Comparison of ENCODE assay signal across 23 cellular contexts in genomic region chr14:26383286-26383685, GRCh38.
DNase-seq lines count a peak whose midpoint lies in the region; ATAC-seq, FAIRE-seq and TF ChIP-seq lines count a peak whose summit lies in the region.
"Had no signal": no experiment of that assay in that cellular context is flagged by ENCODE, and none has a peak within 500 bp of the region (broad histone marks: within the 10 kb centered on the region; RNA-seq: fewer than 3 reads in every experiment).

No MANE protein-coding gene starts in this region.

- no peak overlapping the region for H3K4me2 ChIP-seq in HepG2 (ENCODE audit: low read depth, low read length)
- H3K4me2 ChIP-seq: BLaER1 had no signal

- H3K9me3 ChIP-seq in HepG2 (ENCODE audit: low read length) (peaks cover 99% of the 10 kb centered on the region), right lobe of liver (no peaks in the 10 kb centered on the region), endodermal cell (ENCODE audit: control insufficient read depth, low read length) (peaks cover 13% of the 10 kb centered on the region), stomach (no peaks in the 10 kb centered on the region)
- H3K9me3 ChIP-seq: Caco-2, HAP-1 had no signal

- no peaks in the 10 kb centered on the region for H3K27me3 ChIP-seq in HepG2 (ENCODE audit: control insufficient read depth in 1 of 2, insufficient read depth in 2 of 2, low read length in 2 of 2)
- no peaks in the 10 kb centered on the region for H3K27me3 ChIP-seq in right lobe of liver
- no peaks in the 10 kb centered on the region for H3K27me3 ChIP-seq in endodermal cell (ENCODE audit: control insufficient read depth, insufficient read depth, low read length, poor library complexity, severe bottlenecking)
- no peaks in the 10 kb centered on the region for H3K27me3 ChIP-seq in stomach
- H3K27me3 ChIP-seq: BLaER1 had no signal

- H3K36me3 Mint-ChIP-seq in endodermal cell (ENCODE audit: low read depth) = no peaks in the 10 kb centered on the region
- H3K36me3 Mint-ChIP-seq: CD4-positive, CD25-positive, alpha-beta regulatory T cell; CD8-positive, alpha-beta T cell had no signal

- H3K4me3 Mint-ChIP-seq in endodermal cell = no peak overlapping the region
- H3K4me3 Mint-ChIP-seq: B cell; CD4-positive, CD25-positive, alpha-beta regulatory T cell; CD8-positive, alpha-beta T cell; HFFc6 had no signal

- TF ChIP-seq CTCF in HepG2 (CRISPR knock-in tag; IDR thresholded peaks at IDR 0.05) (no peak), right lobe of liver (IDR thresholded peaks at IDR 0.05) (no peak), endodermal cell (conservative IDR thresholded peaks at IDR 0.05) (no peak), stomach (IDR thresholded peaks at IDR 0.05) (no peak)

- FAIRE-seq in HepG2 (lab: Jason Lieb, UNC) = no peak
- FAIRE-seq: A204.1, G401.6, GM12892, H54 had no signal

- peaks cover 26% of the 10 kb centered on the region for H3K9me3 Mint-ChIP-seq in endodermal cell

- CTCF ChIA-PET in HepG2 (lab: Yijun Ruan, JAX; ENCODE audit: low intra/inter-chr PET ratio, low total read pairs) = no interaction called here

- H3K4me3 ChIP-seq in HepG2 (replicated peaks in 1 of 3; ENCODE audit: insufficient read depth in 1 of 3, low read depth in 2 of 3, low read length in 3 of 3) (no peak overlapping the region), right lobe of liver (no peak overlapping the region), endodermal cell (ENCODE audit: low read length) (peak overlapping the region; percentile 26), stomach (no peak overlapping the region)
- H3K4me3 ChIP-seq: BLaER1, HAP-1 had no signal

- H4K20me1 ChIP-seq in HepG2 (ENCODE audit: insufficient read depth, low read length) = no peaks in the 10 kb centered on the region
- H4K20me1 ChIP-seq: BLaER1 had no signal

- intact Hi-C loops in HepG2 (cut with micrococcal nuclease; ENCODE audit: unreplicated experiment) (no loop called here), right lobe of liver (cut with DNase I) (no loop called here), stomach (cut with DNase I; ENCODE audit: low total_unique reads) (no loop called here)

- in situ Hi-C loops in HepG2 (cut with HindIII; ENCODE audit: extremely low pct_ligation_motif_present, low pct_unique_long_range_greater_than_20kb) = no loop called here

- H3K27me3 Mint-ChIP-seq in endodermal cell (ENCODE audit: insufficient read depth) = no peaks in the 10 kb centered on the region
- H3K27me3 Mint-ChIP-seq: B cell; CD4-positive, CD25-positive, alpha-beta regulatory T cell had no signal

- H3K9ac ChIP-seq in HepG2 (ENCODE audit: insufficient read depth, low read depth, low read length) (no peak overlapping the region), endodermal cell (ENCODE audit: extremely low read depth, low read length, poor library complexity, severe bottlenecking) (no peak overlapping the region)
- H3K9ac ChIP-seq: BLaER1 had no signal

- no peak overlapping the region for H2AFZ ChIP-seq in HepG2 (ENCODE audit: low read length)

- BruUV-seq in HepG2 (replicated peaks; lab: Mats Ljungman, UMichigan) = no TSS peak

- no peaks in the 10 kb centered on the region for H3K36me3 ChIP-seq in HepG2 (replicated peaks in 1 of 2; ENCODE audit: control insufficient read depth in 1 of 2, insufficient read depth in 2 of 2, low read length in 2 of 2)
- H3K36me3 ChIP-seq in right lobe of liver = no peaks in the 10 kb centered on the region
- H3K36me3 ChIP-seq in endodermal cell (ENCODE audit: control insufficient read depth, insufficient read depth, low read length) = no peaks in the 10 kb centered on the region
- no peaks in the 10 kb centered on the region for H3K36me3 ChIP-seq in stomach
- H3K36me3 ChIP-seq: BLaER1, HAP-1 had no signal

- H3K27ac ChIP-seq in HepG2 (ENCODE audit: extremely low read length, insufficient read depth, low read length) = no peak overlapping the region
- no peak overlapping the region for H3K27ac ChIP-seq in right lobe of liver
- no peak overlapping the region for H3K27ac ChIP-seq in endodermal cell (ENCODE audit: low read depth, low read length)
- no peak overlapping the region for H3K27ac ChIP-seq in stomach
- H3K27ac ChIP-seq: 22Rv1, BLaER1, C4-2B had no signal

- POLR2A ChIA-PET in HepG2 (lab: Yijun Ruan, JAX) = no interaction called here

- DNase-seq in NCI-H2029 (lab: John Stamatoyannopoulos, UW) (peak; percentile 23), NCI-H2029 treated with DMSO at 0.1 percent for 48 hours (lab: John Stamatoyannopoulos, UW) (no peak), HepG2 (ENCODE audit: low spot score) (no peak), right lobe of liver (no peak), endodermal cell (no peak), hepatic stellate cell (ENCODE audit: low spot score) (no peak), stomach (no peak), NK-92 (lab: John Stamatoyannopoulos, UW; ENCODE audit: unreplicated experiment) (no peak)
- DNase-seq: Caco-2; CD4-positive, CD25-positive, alpha-beta regulatory T cell; CD8-positive, alpha-beta T cell; DND-41; GOT3; HFFc6 had no signal

- no peaks in the 10 kb centered on the region for H3K4me1 ChIP-seq in HepG2 (ENCODE audit: insufficient read depth, low read length)
- no peaks in the 10 kb centered on the region for H3K4me1 ChIP-seq in right lobe of liver
- H3K4me1 ChIP-seq in endodermal cell (ENCODE audit: control insufficient read depth, insufficient read depth, low read length) = no peaks in the 10 kb centered on the region
- H3K4me1 ChIP-seq in stomach = no peaks in the 10 kb centered on the region
- H3K4me1 ChIP-seq: HAP-1 had no signal

- TF ChIP-seq RAD21 in HepG2 (CRISPR knock-in tag; IDR thresholded peaks at IDR 0.05) = no peak

- no peak for TF ChIP-seq POLR2A in HepG2 (IDR thresholded peaks at IDR 0.05; ENCODE audit: insufficient read depth in 1 of 2, low read depth in 2 of 2, low read length in 2 of 2)
- TF ChIP-seq POLR2A in right lobe of liver (IDR thresholded peaks at IDR 0.05) = no peak
- no peak for TF ChIP-seq POLR2A in stomach (IDR thresholded peaks at IDR 0.05)

- H3K79me2 ChIP-seq in HepG2 (ENCODE audit: insufficient read depth, low read length) = no peaks in the 10 kb centered on the region

- H3K4me1 Mint-ChIP-seq in endodermal cell = peaks cover 7% of the 10 kb centered on the region
- H3K4me1 Mint-ChIP-seq: B cell; CD4-positive, CD25-positive, alpha-beta regulatory T cell had no signal

- ATAC-seq in HepG2 (peak; percentile 49; the same call in 2 of the 3 replicates), right lobe of liver (no peak)
- ATAC-seq: CD8-positive, alpha-beta T cell had no signal

- no peak for TF ChIP-seq EP300 in HepG2 (IDR thresholded peaks at IDR 0.05; ENCODE audit: low read depth in 2 of 2, low read length in 2 of 2)
- TF ChIP-seq EP300 in HepG2 (CRISPR knock-in tag; IDR thresholded peaks at IDR 0.05; ENCODE audit: borderline replicate concordance) = no peak
- TF ChIP-seq EP300 in stomach (IDR thresholded peaks at IDR 0.05) = no peak

- H3K27ac Mint-ChIP-seq in endodermal cell = no peak overlapping the region
- H3K27ac Mint-ChIP-seq: B cell; CD4-positive, CD25-positive, alpha-beta regulatory T cell; CD8-positive, alpha-beta T cell; HFFc6 had no signal

TF ChIP-seq in HepG2, 621 proteins besides CTCF, POLR2A, EP300 and RAD21 (continues in another document):
- TF ChIP-seq SRF (IDR thresholded peaks at IDR 0.05; ENCODE audit: low read depth, low read length) = no peak
- TF ChIP-seq GPN1 (CRISPR knock-in tag; IDR thresholded peaks at IDR 0.05; ENCODE audit: borderline replicate concordance) = no peak
- no peak for TF ChIP-seq ZNF644 (CRISPR knock-in tag; IDR thresholded peaks at IDR 0.05; ENCODE audit: low read depth)
- TF ChIP-seq MTF2 (CRISPR knock-in tag; IDR thresholded peaks at IDR 0.05; ENCODE audit: borderline replicate concordance) = no peak
- TF ChIP-seq ATRX (CRISPR knock-in tag; IDR thresholded peaks at IDR 0.05; ENCODE audit: borderline replicate concordance) = no peak
- peak; percentile 86 for TF ChIP-seq RFX5 (IDR thresholded peaks at IDR 0.05; ENCODE audit: low read depth, low read length)
- TF ChIP-seq, protein P1, sequence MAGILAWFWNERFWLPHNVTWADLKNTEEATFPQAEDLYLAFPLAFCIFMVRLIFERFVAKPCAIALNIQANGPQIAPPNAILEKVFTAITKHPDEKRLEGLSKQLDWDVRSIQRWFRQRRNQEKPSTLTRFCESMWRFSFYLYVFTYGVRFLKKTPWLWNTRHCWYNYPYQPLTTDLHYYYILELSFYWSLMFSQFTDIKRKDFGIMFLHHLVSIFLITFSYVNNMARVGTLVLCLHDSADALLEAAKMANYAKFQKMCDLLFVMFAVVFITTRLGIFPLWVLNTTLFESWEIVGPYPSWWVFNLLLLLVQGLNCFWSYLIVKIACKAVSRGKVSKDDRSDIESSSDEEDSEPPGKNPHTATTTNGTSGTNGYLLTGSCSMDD (CRISPR knock-in tag; IDR thresholded peaks at IDR 0.05) = no peak
- TF ChIP-seq CBX2 (IDR thresholded peaks at IDR 0.05; ENCODE audit: low read depth, low read length) = no peak
- no peak for TF ChIP-seq CBX2 (CRISPR knock-in tag; IDR thresholded peaks at IDR 0.05; ENCODE audit: low read depth)
- no peak for TF ChIP-seq ZNF503 (CRISPR knock-in tag; IDR thresholded peaks at IDR 0.05)
- TF ChIP-seq TFDP1 (CRISPR knock-in tag; IDR thresholded peaks at IDR 0.05; ENCODE audit: borderline replicate concordance) = no peak
